8 cellular contexts compared by ENCODE assay signal in the genomic region with DNA sequence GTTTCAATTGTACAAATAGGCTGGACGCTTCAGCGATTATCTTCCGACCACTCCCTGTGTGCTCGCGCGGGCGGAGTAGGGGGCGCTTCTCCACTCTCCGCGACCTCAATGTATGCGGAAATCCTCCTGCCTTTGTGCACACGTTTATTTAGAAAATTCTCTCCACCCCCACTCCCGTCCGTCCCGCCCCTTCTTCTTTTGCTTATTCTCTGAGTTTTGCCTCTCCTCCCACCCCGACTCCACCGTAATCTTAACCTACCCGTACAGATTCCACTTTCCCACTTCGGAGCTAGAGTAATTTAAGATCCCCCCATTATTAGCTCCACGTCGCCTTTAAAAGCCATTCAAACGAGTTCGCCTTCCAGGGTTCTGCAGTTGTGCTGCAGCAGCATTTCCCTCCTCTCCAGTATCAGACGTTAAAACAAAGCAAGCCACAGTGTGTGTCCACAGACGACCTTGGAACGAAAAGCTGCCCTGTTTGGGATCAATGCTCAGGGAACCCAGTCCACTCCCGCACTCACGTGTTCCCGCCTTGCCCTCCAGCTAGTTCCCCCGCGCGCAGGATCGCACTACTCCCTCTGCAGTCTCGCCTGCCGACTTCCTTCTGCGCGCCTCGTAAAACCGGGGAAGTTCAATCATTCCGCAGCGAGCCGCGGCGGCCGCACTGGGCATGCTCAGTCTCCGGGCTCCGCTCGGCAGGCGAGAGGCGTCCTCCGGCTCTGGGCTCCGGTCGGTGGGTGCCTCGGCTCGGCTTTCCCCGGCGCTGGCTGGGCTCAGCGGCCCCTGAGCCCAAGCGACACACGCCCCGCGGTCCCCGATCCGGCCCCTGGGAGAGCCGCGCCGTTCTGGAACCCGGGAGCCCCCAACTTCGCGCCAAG. TPM values are rescaled to one million over a fixed set of nuclear protein-coding genes. Genes with fewer than 3 reads are reported as not detected.
DNase-seq lines count a peak whose midpoint lies in the region; ATAC-seq and TF ChIP-seq lines count a peak whose summit lies in the region.

A gene with protein sequence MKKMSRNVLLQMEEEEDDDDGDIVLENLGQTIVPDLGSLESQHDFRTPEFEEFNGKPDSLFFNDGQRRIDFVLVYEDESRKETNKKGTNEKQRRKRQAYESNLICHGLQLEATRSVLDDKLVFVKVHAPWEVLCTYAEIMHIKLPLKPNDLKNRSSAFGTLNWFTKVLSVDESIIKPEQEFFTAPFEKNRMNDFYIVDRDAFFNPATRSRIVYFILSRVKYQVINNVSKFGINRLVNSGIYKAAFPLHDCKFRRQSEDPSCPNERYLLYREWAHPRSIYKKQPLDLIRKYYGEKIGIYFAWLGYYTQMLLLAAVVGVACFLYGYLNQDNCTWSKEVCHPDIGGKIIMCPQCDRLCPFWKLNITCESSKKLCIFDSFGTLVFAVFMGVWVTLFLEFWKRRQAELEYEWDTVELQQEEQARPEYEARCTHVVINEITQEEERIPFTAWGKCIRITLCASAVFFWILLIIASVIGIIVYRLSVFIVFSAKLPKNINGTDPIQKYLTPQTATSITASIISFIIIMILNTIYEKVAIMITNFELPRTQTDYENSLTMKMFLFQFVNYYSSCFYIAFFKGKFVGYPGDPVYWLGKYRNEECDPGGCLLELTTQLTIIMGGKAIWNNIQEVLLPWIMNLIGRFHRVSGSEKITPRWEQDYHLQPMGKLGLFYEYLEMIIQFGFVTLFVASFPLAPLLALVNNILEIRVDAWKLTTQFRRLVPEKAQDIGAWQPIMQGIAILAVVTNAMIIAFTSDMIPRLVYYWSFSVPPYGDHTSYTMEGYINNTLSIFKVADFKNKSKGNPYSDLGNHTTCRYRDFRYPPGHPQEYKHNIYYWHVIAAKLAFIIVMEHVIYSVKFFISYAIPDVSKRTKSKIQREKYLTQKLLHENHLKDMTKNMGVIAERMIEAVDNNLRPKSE (plus strand): TSS at position 677 of the 878 bp plus-strand sequence. CDS start 227 bp downstream, outside the sequence.

- peak within 1 kb of the TSS; percentile 96 for H3K27ac Mint-ChIP-seq in activated T-cell treated with anti-CD3 and anti-CD28 coated beads, Interleukin-2, amount 50 U/mL, for 72 hours
- H3K27ac Mint-ChIP-seq in naive B cell: peak within 1 kb of the TSS; percentile 78 to 96 (median 94)
- peak within 1 kb of the TSS; percentile 94 for H3K27ac Mint-ChIP-seq in stimulated activated naive B cell treated with anti-CD40 and anti-IgM and Interleukin-4, amounts not matched to agents 10 μg/mL and 1 μg/mL and 100 μg/mL, for 72 hours

- TF ChIP-seq CTCF in KMS-11 (conservative IDR thresholded peaks at IDR 0.05; ENCODE audit: low read depth, low read length) (peak; percentile 36), esophagus squamous epithelium (IDR thresholded peaks at IDR 0.05) (peak in 2 of 6 experiments; percentile 16 to 20)

- H3K4me3 ChIP-seq in KMS-11 (IDR thresholded peaks at IDR 0.05; ENCODE audit: insufficient read depth, low read depth, low read length) (no peak within 1 kb of the TSS), esophagus squamous epithelium (peak within 1 kb of the TSS; percentile 78 to 94 (median 86))

- H3K27me3 ChIP-seq in KMS-11 (ENCODE audit: insufficient read depth, low read depth) (no peaks in the 10 kb centered on the region), esophagus squamous epithelium (no peaks in the 10 kb centered on the region)

- H3K4me1 ChIP-seq in KMS-11 (ENCODE audit: low read depth, poor library complexity, severe bottlenecking): peaks cover 41% of the 10 kb centered on the region
- peaks cover 0 to 49% (median 7%) of the 10 kb centered on the region in 3 donors for H3K4me1 ChIP-seq in esophagus squamous epithelium

- peak within 1 kb of the TSS; percentile 86 for H3K27ac ChIP-seq in KMS-11
- peak within 1 kb of the TSS; percentile 87 to 99 (median 96) for H3K27ac ChIP-seq in esophagus squamous epithelium

- peak within 1 kb of the TSS; percentile 74 for H2AFZ ChIP-seq in KMS-11 (ENCODE audit: low read depth)

- intact Hi-C loops in esophagus squamous epithelium (cut with DNase I): no loop called here

- peak within 1 kb of the TSS; percentile 87 for H3K4me2 ChIP-seq in KMS-11

- ATAC-seq in GM21786 (IDR thresholded peaks at IDR 0.05; ENCODE audit: unreplicated experiment) (peak; percentile 58), naive B cell (ENCODE audit: low read depth in 2 of 2) (peak; percentile 78)
- peak; percentile 85 to 86 for ATAC-seq in activated T-cell treated with anti-CD3 and anti-CD28 coated beads, Interleukin-2, amount 50 U/mL, for 72 hours (replicated peaks in 1 of 2)
- peak; percentile 81 to 82 for ATAC-seq in stimulated activated naive B cell treated with anti-CD40 and anti-IgM and Interleukin-4, amounts not matched to agents 10 μg/mL and 1 μg/mL and 100 μg/mL, for 72 hours (replicated peaks)

- no peaks in the 10 kb centered on the region for H3K27me3 Mint-ChIP-seq in activated T-cell treated with anti-CD3 and anti-CD28 coated beads, Interleukin-2, amount 50 U/mL, for 72 hours (ENCODE audit: low read depth)
- no peaks in the 10 kb centered on the region for H3K27me3 Mint-ChIP-seq in naive B cell
- H3K27me3 Mint-ChIP-seq in stimulated activated naive B cell treated with anti-CD40 and anti-IgM and Interleukin-4, amounts not matched to agents 10 μg/mL and 1 μg/mL and 100 μg/mL, for 72 hours: no peaks in the 10 kb centered on the region

- no peaks in the 10 kb centered on the region for H3K9me3 ChIP-seq in esophagus squamous epithelium

- H3K4me3 Mint-ChIP-seq in activated T-cell treated with anti-CD3 and anti-CD28 coated beads, Interleukin-2, amount 50 U/mL, for 72 hours: peak within 1 kb of the TSS; percentile 88 to 95
- H3K4me3 Mint-ChIP-seq in naive B cell: peak within 1 kb of the TSS; percentile 91 to 99 (median 98)
- peak within 1 kb of the TSS; percentile 89 to 90 for H3K4me3 Mint-ChIP-seq in stimulated activated naive B cell treated with anti-CD40 and anti-IgM and Interleukin-4, amounts not matched to agents 10 μg/mL and 1 μg/mL and 100 μg/mL, for 72 hours

- H3K79me2 ChIP-seq in KMS-11 (ENCODE audit: insufficient read depth, low read depth): peaks cover 42% of the 10 kb centered on the region

- H3K36me3 ChIP-seq in KMS-11 (ENCODE audit: insufficient read depth) (no peaks in the 10 kb centered on the region), esophagus squamous epithelium (no peaks in the 10 kb centered on the region)

- H3K4me1 Mint-ChIP-seq in activated T-cell treated with anti-CD3 and anti-CD28 coated beads, Interleukin-2, amount 50 U/mL, for 72 hours (ENCODE audit: low read depth): peaks cover 53% of the 10 kb centered on the region
- H3K4me1 Mint-ChIP-seq in naive B cell: peaks cover 32 to 50% (median 32%) of the 10 kb centered on the region in 3 donors
- H3K4me1 Mint-ChIP-seq in stimulated activated naive B cell treated with anti-CD40 and anti-IgM and Interleukin-4, amounts not matched to agents 10 μg/mL and 1 μg/mL and 100 μg/mL, for 72 hours: peaks cover 17 to 23% of the 10 kb centered on the region in 2 donors

- H3K9ac ChIP-seq in KMS-11: peak within 1 kb of the TSS; percentile 79

- 0 to 1% methylated on average over 33 to 40 of the region's 70 CpGs for WGBS in esophagus squamous epithelium, 2 donors

- peaks cover 0 to 2% of the 10 kb centered on the region in 2 donors for H3K36me3 Mint-ChIP-seq in activated T-cell treated with anti-CD3 and anti-CD28 coated beads, Interleukin-2, amount 50 U/mL, for 72 hours (ENCODE audit: insufficient read depth in 2 of 2)
- H3K36me3 Mint-ChIP-seq in naive B cell: no peaks in the 10 kb centered on the region
- H3K36me3 Mint-ChIP-seq in stimulated activated naive B cell treated with anti-CD40 and anti-IgM and Interleukin-4, amounts not matched to agents 10 μg/mL and 1 μg/mL and 100 μg/mL, for 72 hours: no peaks in the 10 kb centered on the region

- no peaks in the 10 kb centered on the region for H3K9me3 Mint-ChIP-seq in activated T-cell treated with anti-CD3 and anti-CD28 coated beads, Interleukin-2, amount 50 U/mL, for 72 hours
- H3K9me3 Mint-ChIP-seq in naive B cell: no peaks in the 10 kb centered on the region
- H3K9me3 Mint-ChIP-seq in stimulated activated naive B cell treated with anti-CD40 and anti-IgM and Interleukin-4, amounts not matched to agents 10 μg/mL and 1 μg/mL and 100 μg/mL, for 72 hours: no peaks in the 10 kb centered on the region

- peak; percentile 94 for DNase-seq in Daoy (ENCODE audit: low read depth)
- DNase-seq in RKO (ENCODE audit: low spot score): peak; percentile 91
- peak; percentile 86 for DNase-seq in activated T-cell treated with anti-CD3 and anti-CD28 coated beads, Interleukin-2, amount 50 U/mL, for 72 hours
- DNase-seq in esophagus squamous epithelium (lab: John Stamatoyannopoulos, UW): peak; percentile 29
- DNase-seq in naive B cell: peak; percentile 73
- DNase-seq in stimulated activated naive B cell treated with anti-CD40 and anti-IgM and Interleukin-4, amounts not matched to agents 10 μg/mL and 1 μg/mL and 100 μg/mL, for 72 hours: peak; percentile 77

- no peaks in the 10 kb centered on the region for H4K20me1 ChIP-seq in KMS-11 (ENCODE audit: insufficient read depth)

- peak in 2 of 4 donors; percentile 86 to 87 for TF ChIP-seq POLR2A in esophagus squamous epithelium (IDR thresholded peaks at IDR 0.05)

RNA-seq across cellular contexts. Expression of the gene that starts here (rescaled TPM):
- 46.9 and 52.7 TPM in 2 replicates for total RNA-seq in Daoy (2014; rRNA removed; shearing (Covaris generic))
- 10 to 100 TPM; 25.3 to 27.0 TPM for total RNA-seq in activated T-cell treated with anti-CD3 and anti-CD28 coated beads, Interleukin-2, amount 50 U/mL, for 72 hours
- 10 to 100 TPM; 13.0 to 40.8 (median 25.1) TPM for total RNA-seq in esophagus squamous epithelium
- 10 to 100 TPM; 13.8 to 26.9 (median 19.3) TPM for polyA plus RNA-seq in naive B cell (ENCODE audit: low read depth in 6 of 6)

Comparison
In these comparisons a context has a peak if more than half of its experiments do, and no peak if none do; other contexts are left out.
1. DNase-seq: peak in every context shown above with its lines; median percentile 94 in Daoy; 91 in RKO; 86 in activated T-cell treated with anti-CD3 and anti-CD28 coated beads, Interleukin-2, amount 50 U/mL, for 72 hours; 77 in stimulated activated naive B cell treated with anti-CD40 and anti-IgM and Interleukin-4, amounts not matched to agents 10 μg/mL and 1 μg/mL and 100 μg/mL, for 72 hours; 73 in naive B cell; 29 in esophagus squamous epithelium.